In genomic region chr3:133854264-133854663, GRCh38 we compare ENCODE assay signal across 15 cellular contexts.
"Had no signal": no experiment of that assay in that cellular context is flagged by ENCODE, and none has a peak within 500 bp of the region (broad histone marks: within the 10 kb centered on the region; RNA-seq: fewer than 3 reads in every experiment).

No MANE protein-coding gene starts in this region.

- H3K27me3 ChIP-seq: esophagus squamous epithelium, gastroesophageal sphincter, neutrophil, uterus had no signal

- H3K36me3 ChIP-seq: esophagus squamous epithelium, gastroesophageal sphincter, neutrophil, uterus had no signal

- H3K9me3 ChIP-seq: esophagus squamous epithelium, gastroesophageal sphincter, neutrophil, psoas muscle, uterus had no signal

- H3K4me1 ChIP-seq: esophagus squamous epithelium, gastroesophageal sphincter, psoas muscle, uterus had no signal

- ATAC-seq: gastroesophageal sphincter; naive thymus-derived CD4-positive, alpha-beta T cell; psoas muscle had no signal

- H3K27ac ChIP-seq: esophagus squamous epithelium, gastroesophageal sphincter, neutrophil, psoas muscle, uterus had no signal

- H3K4me2 ChIP-seq: smooth muscle cell had no signal

- DNase-seq: esophagus squamous epithelium; foreskin fibroblast; glutamatergic neuron; islet precursor cell; left cardiac atrium; mesendoderm; naive thymus-derived CD4-positive, alpha-beta T cell; nephron progenitor cell; psoas muscle; stimulated activated CD4-positive, alpha-beta T cell treated with anti-CD3 and anti-CD28 coated beads, Interleukin-2, amount 100 ng/mL, for 48 hours; stimulated activated naive CD4-positive, alpha-beta T cell treated with Interleukin-2 at 50 U/mL for 16 hours; uterus had no signal

- H3K4me3 ChIP-seq: esophagus squamous epithelium, gastroesophageal sphincter, psoas muscle, smooth muscle cell, uterus had no signal
